8 cellular contexts compared by ENCODE assay signal in the genomic region with DNA sequence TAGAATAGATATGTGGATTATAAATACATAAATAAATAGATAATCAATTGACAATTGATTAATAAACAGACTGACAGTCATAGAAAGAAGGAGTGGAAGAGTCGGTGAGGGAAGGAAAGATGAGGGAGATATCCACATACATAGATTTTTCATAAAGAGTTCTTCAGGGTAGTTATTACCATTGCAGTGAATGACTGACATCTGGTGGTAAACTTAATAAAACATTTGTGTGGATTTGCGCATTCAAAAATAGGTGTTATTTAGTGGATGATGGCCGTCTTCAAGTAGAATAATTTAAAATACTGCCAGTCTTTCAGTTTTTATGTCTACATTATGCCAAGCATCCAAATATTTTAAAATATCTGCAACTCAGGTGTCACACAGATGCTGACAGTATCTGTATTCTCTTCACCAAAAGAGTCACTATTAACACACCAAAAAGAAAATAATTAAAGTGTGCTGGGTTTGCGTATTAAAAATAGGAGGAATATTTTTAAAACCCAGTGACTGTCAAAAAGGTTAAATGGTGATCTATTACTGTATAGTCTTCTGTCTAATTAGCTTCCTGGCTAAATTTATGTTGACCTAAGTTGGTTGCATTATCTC.
DNase-seq lines count a peak whose midpoint lies in the region; ATAC-seq and TF ChIP-seq lines count a peak whose summit lies in the region.

No MANE protein-coding gene starts in this region.

- intact Hi-C loops in tibial artery (cut with DNase I; ENCODE audit: low total_unique reads) = loop anchor here (5.0 kb wide), 2 partner anchors 359 to 459 kb away; no protein-coding TSS in a partner anchor

- peak; percentile 67 to 76 for TF ChIP-seq CTCF in tibial artery (IDR thresholded peaks at IDR 0.05)

- H3K9me3 ChIP-seq in tibial artery = no peaks in the 10 kb centered on the region

- ATAC-seq in GM21423 (IDR thresholded peaks at IDR 0.05; ENCODE audit: unreplicated experiment) = no peak

- H3K27me3 ChIP-seq in tibial artery = no peaks in the 10 kb centered on the region

- DNase-seq in DMS 273 treated with DMSO at 0.1 percent for 48 hours (lab: John Stamatoyannopoulos, UW) = peak; percentile 10
- DNase-seq in Kasumi-1 (lab: John Stamatoyannopoulos, UW) = peak; percentile 63 to 78
- DNase-seq in RPMI8226 = peak; percentile 46
- peak; percentile 32 for DNase-seq in foreskin melanocyte
- DNase-seq in tibial artery = no peak
- DNase-seq in stimulated activated CD4-positive, alpha-beta T cell treated with anti-CD3 and anti-CD28 coated beads, Interleukin-4, amount 100 ng/mL, for 24 hours = no peak
- no peak for DNase-seq in activated naive CD4-positive, alpha-beta T cell treated with Interleukin-2 at 50 U/mL for 16 hours

- H3K27ac ChIP-seq in tibial artery = no peak overlapping the region

- H3K36me3 ChIP-seq in tibial artery = no peaks in the 10 kb centered on the region

- H3K4me1 ChIP-seq in tibial artery = peaks cover 0 to 3% (median 1%) of the 10 kb centered on the region in 4 donors

- no peak overlapping the region for H3K4me3 ChIP-seq in tibial artery

Comparison
In these comparisons a context has a peak if more than half of its experiments do, and no peak if none do; other contexts are left out.
1. DNase-seq: peak in DMS 273 treated with DMSO at 0.1 percent for 48 hours (single experiment), Kasumi-1 (2 of 2), RPMI8226 (single experiment) and foreskin melanocyte (single experiment); none in tibial artery (0 of 2), stimulated activated CD4-positive, alpha-beta T cell treated with anti-CD3 and anti-CD28 coated beads, Interleukin-4, amount 100 ng/mL, for 24 hours (single experiment) and activated naive CD4-positive, alpha-beta T cell treated with Interleukin-2 at 50 U/mL for 16 hours (single experiment).